19 cellular contexts compared by ENCODE assay signal in the genomic region with DNA sequence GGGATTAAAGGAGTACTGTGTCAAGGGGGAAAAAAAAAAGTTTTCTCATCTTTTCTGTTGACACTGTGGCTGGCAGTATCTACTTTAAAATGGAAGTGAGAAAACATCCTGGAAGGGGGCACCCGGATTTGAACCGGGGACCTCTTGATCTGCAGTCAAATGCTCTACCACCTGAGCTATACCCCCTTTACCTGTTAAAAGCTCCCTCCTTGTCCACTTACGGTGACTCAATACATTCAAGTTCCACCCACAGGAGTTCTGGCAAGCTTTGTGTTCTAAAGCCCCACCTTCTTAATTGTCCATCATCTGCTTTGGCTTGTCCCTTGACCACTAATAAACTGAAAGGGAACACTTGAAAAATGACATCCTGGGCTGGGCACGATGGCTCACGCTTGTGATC.
DNase-seq lines count a peak whose midpoint lies in the region; ATAC-seq and TF ChIP-seq lines count a peak whose summit lies in the region.
"Had no signal": no experiment of that assay in that cellular context is flagged by ENCODE, and none has a peak within 500 bp of the region (broad histone marks: within the 10 kb centered on the region; RNA-seq: fewer than 3 reads in every experiment).

No MANE protein-coding gene starts in this region.

- ATAC-seq in activated CD8-positive, alpha-beta T cell treated with anti-CD3 and anti-CD28 coated beads for 36 hours = no peak
- ATAC-seq in activated CD8-positive, alpha-beta T cell treated with anti-CD3 and anti-CD28 coated beads, Interleukin-2, amount 10 ng/mL, durations not matched to agents 7 days and 5 days = no peak
- ATAC-seq in GM23338 (no peak; the same call in 2 of the 3 replicates), WTC11 (no peak; the same call in none of the 2 replicates), GM21367 (IDR thresholded peaks at IDR 0.05; ENCODE audit: unreplicated experiment) (no peak)
- ATAC-seq: activated T-cell treated with anti-CD3 and anti-CD28 coated beads, Interleukin-2, amount 50 U/mL, for 72 hours; naive thymus-derived CD8-positive, alpha-beta T cell had no signal

- no peak for TF ChIP-seq CTCF in activated CD8-positive, alpha-beta T cell treated with anti-CD3 and anti-CD28 coated beads for 36 hours (IDR thresholded peaks at IDR 0.05)
- TF ChIP-seq CTCF in GM23338 (conservative IDR thresholded peaks at IDR 0.05; ENCODE audit: low read depth in 2 of 2) = no peak
- TF ChIP-seq CTCF in WTC11 (IDR thresholded peaks at IDR 0.05) = no peak
- no peak for TF ChIP-seq CTCF in GM10248 (IDR thresholded peaks at IDR 0.05; ENCODE audit: control extremely low read depth, extremely low read depth, low read depth, missing control alignments)

- H3K9me2 ChIP-seq in GM23338 (ENCODE audit: insufficient read depth) = no peaks in the 10 kb centered on the region

- H3K27ac Mint-ChIP-seq in activated CD8-positive, alpha-beta T cell treated with anti-CD3 and anti-CD28 coated beads for 36 hours = no peak overlapping the region
- no peak overlapping the region for H3K27ac Mint-ChIP-seq in activated CD8-positive, alpha-beta T cell treated with anti-CD3 and anti-CD28 coated beads, Interleukin-2, amount 10 ng/mL, durations not matched to agents 7 days and 5 days
- H3K27ac Mint-ChIP-seq in GM23338 = no peak overlapping the region
- no peak overlapping the region for H3K27ac Mint-ChIP-seq in WTC11
- H3K27ac Mint-ChIP-seq: activated naive CD4-positive, alpha-beta T cell treated with anti-CD3 and anti-CD28 coated beads for 36 hours; activated T-cell treated with anti-CD3 and anti-CD28 coated beads, Interleukin-2, amount 50 U/mL, for 72 hours; dendritic cell treated with granulocyte-macrophage colony-stimulating factor and Interleukin-4, amounts not matched to agents 40 ng/mL and 50 ng/mL, for 4 days; naive thymus-derived CD8-positive, alpha-beta T cell; type B pancreatic cell had no signal

- DNase-seq in activated CD8-positive, alpha-beta T cell treated with anti-CD3 and anti-CD28 coated beads for 36 hours = peak; percentile 21
- no peak for DNase-seq in activated CD8-positive, alpha-beta T cell treated with anti-CD3 and anti-CD28 coated beads, Interleukin-2, amount 10 ng/mL, durations not matched to agents 7 days and 5 days
- DNase-seq in GM23338 (ENCODE audit: low spot score) (peak; percentile 24), WTC11 (ENCODE audit: low spot score) (peak; percentile 21), kidney tubule cell (ENCODE audit: low spot score) (peak; percentile 16), SKM-1 treated with dmso at 0.1 percent for 144 hours (lab: John Stamatoyannopoulos, UW; ENCODE audit: unreplicated experiment) (no peak), GM10248 (ENCODE audit: extremely low spot score) (no peak)
- DNase-seq: activated naive CD4-positive, alpha-beta T cell treated with anti-CD3 and anti-CD28 coated beads for 36 hours; activated T-cell treated with anti-CD3 and anti-CD28 coated beads, Interleukin-2, amount 50 U/mL, for 72 hours; C1 segment of cervical spinal cord; Calu3; head of caudate nucleus; naive thymus-derived CD8-positive, alpha-beta T cell; NCI-H1105 treated with DMSO at 0.1 percent for 48 hours; NCI-H510A; small intestine had no signal

- H3K4me1 ChIP-seq in GM23338 (ENCODE audit: insufficient read depth) = peaks cover 3% of the 10 kb centered on the region

- no peak overlapping the region for H3K4me3 ChIP-seq in GM23338

- H3K27ac ChIP-seq in GM23338 (ENCODE audit: low read depth) = no peak overlapping the region

- H4K20me1 ChIP-seq in GM23338 (replicated peaks; ENCODE audit: insufficient read depth) = peaks cover 23% of the 10 kb centered on the region

- H3K27me3 ChIP-seq in GM23338 (ENCODE audit: insufficient read depth) = no peaks in the 10 kb centered on the region

- intact Hi-C loops in activated CD8-positive, alpha-beta T cell treated with anti-CD3 and anti-CD28 coated beads for 36 hours (cut with micrococcal nuclease) = no loop called here

- H3K4me2 ChIP-seq in GM23338 = no peak overlapping the region

- H3K27me3 Mint-ChIP-seq in activated CD8-positive, alpha-beta T cell treated with anti-CD3 and anti-CD28 coated beads for 36 hours = peaks cover 3% of the 10 kb centered on the region
- peaks cover 2% of the 10 kb centered on the region for H3K27me3 Mint-ChIP-seq in activated CD8-positive, alpha-beta T cell treated with anti-CD3 and anti-CD28 coated beads, Interleukin-2, amount 10 ng/mL, durations not matched to agents 7 days and 5 days (ENCODE audit: low read depth)
- H3K27me3 Mint-ChIP-seq in GM23338 (ENCODE audit: insufficient read depth, low read depth, poor library complexity) (peaks cover 4% of the 10 kb centered on the region), WTC11 (ENCODE audit: low read depth) (no peaks in the 10 kb centered on the region)
- H3K27me3 Mint-ChIP-seq: dendritic cell treated with granulocyte-macrophage colony-stimulating factor and Interleukin-4, amounts not matched to agents 40 ng/mL and 50 ng/mL, for 4 days; type B pancreatic cell had no signal

- no peaks in the 10 kb centered on the region; the same call in 1 of the 2 replicates for H3K36me3 ChIP-seq in GM23338 (ENCODE audit: insufficient read depth)

- no peaks in the 10 kb centered on the region for H3F3A ChIP-seq in GM23338 (replicated peaks; ENCODE audit: low read depth)

- H2AFZ ChIP-seq in GM23338 = no peak overlapping the region

- peaks cover 66% of the 10 kb centered on the region for H3K79me2 ChIP-seq in GM23338 (replicated peaks; ENCODE audit: insufficient read depth)

- POLR2A ChIA-PET in activated CD8-positive, alpha-beta T cell treated with anti-CD3 and anti-CD28 coated beads for 36 hours (lab: Charles Lee) = no interaction called here
- POLR2A ChIA-PET in activated CD8-positive, alpha-beta T cell treated with anti-CD3 and anti-CD28 coated beads, Interleukin-2, amount 10 ng/mL, durations not matched to agents 7 days and 5 days (lab: Charles Lee) = no interaction called here
- POLR2A ChIA-PET in WTC11 (lab: Charles Lee) (no interaction called here), GM10248 (lab: Yijun Ruan, JAX) (no interaction called here)

- CTCF ChIA-PET in activated CD8-positive, alpha-beta T cell treated with anti-CD3 and anti-CD28 coated beads for 36 hours (lab: Charles Lee) = no interaction called here
- CTCF ChIA-PET in activated CD8-positive, alpha-beta T cell treated with anti-CD3 and anti-CD28 coated beads, Interleukin-2, amount 10 ng/mL, durations not matched to agents 7 days and 5 days (lab: Charles Lee) = no interaction called here
- CTCF ChIA-PET in WTC11 (lab: Charles Lee) (no interaction called here), GM10248 (lab: Yijun Ruan, JAX) (interaction anchor here (0.7 kb wide), 1 partner anchor 120 kb away, joined by 3 read pairs; no protein-coding TSS in a partner anchor)

- no peaks in the 10 kb centered on the region for H3K9me3 Mint-ChIP-seq in activated CD8-positive, alpha-beta T cell treated with anti-CD3 and anti-CD28 coated beads for 36 hours
- no peaks in the 10 kb centered on the region for H3K9me3 Mint-ChIP-seq in activated CD8-positive, alpha-beta T cell treated with anti-CD3 and anti-CD28 coated beads, Interleukin-2, amount 10 ng/mL, durations not matched to agents 7 days and 5 days (ENCODE audit: insufficient read depth)
- H3K9me3 Mint-ChIP-seq in GM23338 (peaks cover 7% of the 10 kb centered on the region; the same call in 2 of the 3 replicates), WTC11 (peaks cover 7% of the 10 kb centered on the region; the same call in 1 of the 2 replicates)
- H3K9me3 Mint-ChIP-seq: activated naive CD4-positive, alpha-beta T cell treated with anti-CD3 and anti-CD28 coated beads for 36 hours; dendritic cell treated with granulocyte-macrophage colony-stimulating factor and Interleukin-4, amounts not matched to agents 40 ng/mL and 50 ng/mL, for 4 days; type B pancreatic cell had no signal

- no peaks in the 10 kb centered on the region for H3K4me1 Mint-ChIP-seq in activated CD8-positive, alpha-beta T cell treated with anti-CD3 and anti-CD28 coated beads for 36 hours (ENCODE audit: low read depth)
- H3K4me1 Mint-ChIP-seq in activated CD8-positive, alpha-beta T cell treated with anti-CD3 and anti-CD28 coated beads, Interleukin-2, amount 10 ng/mL, durations not matched to agents 7 days and 5 days (ENCODE audit: low read depth) = no peaks in the 10 kb centered on the region
- H3K4me1 Mint-ChIP-seq in GM23338 (peaks cover 7% of the 10 kb centered on the region), WTC11 (peaks cover 16% of the 10 kb centered on the region)
- H3K4me1 Mint-ChIP-seq: naive thymus-derived CD8-positive, alpha-beta T cell had no signal

- no peak overlapping the region for H3K4me3 Mint-ChIP-seq in activated CD8-positive, alpha-beta T cell treated with anti-CD3 and anti-CD28 coated beads for 36 hours
- no peak overlapping the region for H3K4me3 Mint-ChIP-seq in activated CD8-positive, alpha-beta T cell treated with anti-CD3 and anti-CD28 coated beads, Interleukin-2, amount 10 ng/mL, durations not matched to agents 7 days and 5 days
- H3K4me3 Mint-ChIP-seq in GM23338 = no peak overlapping the region
- no peak overlapping the region for H3K4me3 Mint-ChIP-seq in WTC11
- H3K4me3 Mint-ChIP-seq: activated naive CD4-positive, alpha-beta T cell treated with anti-CD3 and anti-CD28 coated beads for 36 hours; activated T-cell treated with anti-CD3 and anti-CD28 coated beads, Interleukin-2, amount 50 U/mL, for 72 hours; dendritic cell treated with granulocyte-macrophage colony-stimulating factor and Interleukin-4, amounts not matched to agents 40 ng/mL and 50 ng/mL, for 4 days; naive thymus-derived CD8-positive, alpha-beta T cell; type B pancreatic cell had no signal

- no peaks in the 10 kb centered on the region for H3K36me3 Mint-ChIP-seq in activated CD8-positive, alpha-beta T cell treated with anti-CD3 and anti-CD28 coated beads for 36 hours (ENCODE audit: low read depth)
- H3K36me3 Mint-ChIP-seq in activated CD8-positive, alpha-beta T cell treated with anti-CD3 and anti-CD28 coated beads, Interleukin-2, amount 10 ng/mL, durations not matched to agents 7 days and 5 days (ENCODE audit: low read depth) = no peaks in the 10 kb centered on the region
- H3K36me3 Mint-ChIP-seq in GM23338 (ENCODE audit: low read depth) = peaks cover 25% of the 10 kb centered on the region
- H3K36me3 Mint-ChIP-seq in WTC11 = peaks cover 15% of the 10 kb centered on the region
- H3K36me3 Mint-ChIP-seq: naive thymus-derived CD8-positive, alpha-beta T cell had no signal

TF ChIP-seq in WTC11, 78 proteins besides CTCF, POLR2A, EP300 and RAD21 (continues in another document):
- TF ChIP-seq TP53 (CRISPR knock-in tag; IDR thresholded peaks at IDR 0.05) = no peak
- TF ChIP-seq, protein P1, sequence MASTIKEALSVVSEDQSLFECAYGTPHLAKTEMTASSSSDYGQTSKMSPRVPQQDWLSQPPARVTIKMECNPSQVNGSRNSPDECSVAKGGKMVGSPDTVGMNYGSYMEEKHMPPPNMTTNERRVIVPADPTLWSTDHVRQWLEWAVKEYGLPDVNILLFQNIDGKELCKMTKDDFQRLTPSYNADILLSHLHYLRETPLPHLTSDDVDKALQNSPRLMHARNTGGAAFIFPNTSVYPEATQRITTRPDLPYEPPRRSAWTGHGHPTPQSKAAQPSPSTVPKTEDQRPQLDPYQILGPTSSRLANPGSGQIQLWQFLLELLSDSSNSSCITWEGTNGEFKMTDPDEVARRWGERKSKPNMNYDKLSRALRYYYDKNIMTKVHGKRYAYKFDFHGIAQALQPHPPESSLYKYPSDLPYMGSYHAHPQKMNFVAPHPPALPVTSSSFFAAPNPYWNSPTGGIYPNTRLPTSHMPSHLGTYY (CRISPR knock-in tag; IDR thresholded peaks at IDR 0.05) = no peak

Comparison
In these comparisons a context has a peak if more than half of its experiments do, and no peak if none do; other contexts are left out.
1. DNase-seq: peak in activated CD8-positive, alpha-beta T cell treated with anti-CD3 and anti-CD28 coated beads for 36 hours (single experiment), GM23338 (single experiment), WTC11 (single experiment) and kidney tubule cell (single experiment); none in activated CD8-positive, alpha-beta T cell treated with anti-CD3 and anti-CD28 coated beads, Interleukin-2, amount 10 ng/mL, durations not matched to agents 7 days and 5 days (single experiment), SKM-1 treated with dmso at 0.1 percent for 144 hours (single experiment) and GM10248 (single experiment).